Comparison of ENCODE assay signal across 9 cellular contexts in the genomic region with DNA sequence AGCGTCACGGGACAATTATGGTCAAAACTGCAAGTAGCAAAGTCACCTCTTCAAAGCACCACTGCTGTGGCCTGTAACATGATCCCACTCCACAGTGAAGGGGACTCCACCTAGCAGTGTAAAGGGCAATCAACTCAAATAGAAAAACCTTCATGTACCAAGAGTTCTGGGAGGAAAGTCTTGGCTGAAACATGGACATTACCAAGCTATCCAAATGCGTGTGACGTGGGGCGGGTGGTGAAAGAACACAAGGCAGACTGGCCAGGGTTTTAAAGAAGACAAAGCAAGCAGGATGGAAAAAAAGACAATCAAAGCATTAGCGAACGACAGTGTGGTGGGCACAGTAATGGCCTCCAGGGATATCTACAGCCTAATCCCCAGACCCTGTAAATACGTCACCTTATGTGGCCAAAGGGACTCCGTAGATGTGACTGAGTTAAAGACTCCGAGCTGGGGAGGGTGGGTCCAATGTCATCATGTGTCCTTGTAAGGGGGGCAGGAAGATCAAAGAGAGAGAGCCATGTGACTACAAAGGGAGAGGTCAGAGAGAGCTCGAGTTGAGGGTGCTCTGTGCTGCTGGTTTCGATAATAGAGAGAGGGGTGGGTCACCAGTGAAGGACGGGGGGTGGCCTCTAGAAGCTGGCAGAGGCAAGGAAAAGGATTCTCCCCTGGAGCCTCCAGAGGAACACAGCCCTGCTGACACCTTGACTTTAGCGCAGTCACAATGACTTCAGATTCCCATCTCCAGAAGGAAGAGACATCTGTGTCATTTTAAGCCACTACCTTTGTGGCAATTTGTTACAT. TPM values are rescaled to one million over a fixed set of nuclear protein-coding genes. Genes with fewer than 3 reads are reported as not detected.
A peak's percentile ranks its signal among the peaks of the same experiment; 100 is the strongest.
DNase-seq lines count a peak whose midpoint lies in the region; ATAC-seq and TF ChIP-seq lines count a peak whose summit lies in the region.
"Had no signal": no experiment of that assay in that cellular context is flagged by ENCODE, and none has a peak within 500 bp of the region (broad histone marks: within the 10 kb centered on the region; RNA-seq: fewer than 3 reads in every experiment).

No MANE protein-coding gene starts in this region.

- H3K9me3 Mint-ChIP-seq in H9 (peaks cover 0 to 9% of the 10 kb centered on the region in 2 experiments; a peak in 1 of 5 replicates), type B pancreatic cell (no peaks in the 10 kb centered on the region)
- H3K9me3 Mint-ChIP-seq: dendritic cell treated with granulocyte-macrophage colony-stimulating factor and Interleukin-4, amounts not matched to agents 40 ng/mL and 50 ng/mL, for 4 days had no signal

- H3K79me2 ChIP-seq in DND-41 (ENCODE audit: insufficient read depth, low read length) (peaks cover 95% of the 10 kb centered on the region), H9 (ENCODE audit: insufficient read depth, low read length) (peaks cover 10% of the 10 kb centered on the region; the same call in 1 of the 2 replicates)

- H3K36me3 ChIP-seq in DND-41 (ENCODE audit: insufficient read depth, low read length): peaks cover 9% of the 10 kb centered on the region

- peaks cover 53 to 55% of the 10 kb centered on the region in 2 experiments for H3K4me1 Mint-ChIP-seq in H9
- peaks cover 45% of the 10 kb centered on the region for H3K4me1 Mint-ChIP-seq in type B pancreatic cell (ENCODE audit: unreplicated experiment)

- H3K9me3 ChIP-seq in DND-41 (ENCODE audit: insufficient read depth, low read length, severe bottlenecking) (no peaks in the 10 kb centered on the region), H9 (ENCODE audit: control insufficient read depth, low read depth, low read length) (no peaks in the 10 kb centered on the region)

- H3K4me1 ChIP-seq in DND-41 (ENCODE audit: insufficient read depth, low read length) (peaks cover 81% of the 10 kb centered on the region), H9 (ENCODE audit: insufficient read depth, low read length) (peaks cover 7% of the 10 kb centered on the region; the same call in 1 of the 2 replicates)

- no peaks in the 10 kb centered on the region for H3K27me3 Mint-ChIP-seq in H9 (ENCODE audit: low read depth)
- no peaks in the 10 kb centered on the region for H3K27me3 Mint-ChIP-seq in type B pancreatic cell

- ATAC-seq in DND-41 (ENCODE audit: insufficient read depth, low read depth) (peak; percentile 84), HG03039 (IDR thresholded peaks at IDR 0.05; ENCODE audit: unreplicated experiment) (no peak)

- H3K4me3 Mint-ChIP-seq in H9 (peak overlapping the region; percentile 6 to 41; a peak in 1 of 5 replicates), type B pancreatic cell (peak overlapping the region; percentile 74)
- H3K4me3 Mint-ChIP-seq: dendritic cell treated with granulocyte-macrophage colony-stimulating factor and Interleukin-4, amounts not matched to agents 40 ng/mL and 50 ng/mL, for 4 days had no signal

- H3K27me3 ChIP-seq in DND-41 (ENCODE audit: insufficient read depth, low read length, poor library complexity) (no peaks in the 10 kb centered on the region), H9 (ENCODE audit: insufficient read depth, low read length) (no peaks in the 10 kb centered on the region)

- no peak overlapping the region for H2BK5ac ChIP-seq in H9 (ENCODE audit: insufficient read length, low read length)

- H4K91ac ChIP-seq in H9 (ENCODE audit: insufficient read length, low read depth, low read length): no peak overlapping the region

- H2BK15ac ChIP-seq in H9 (ENCODE audit: low read depth, low read length): no peak overlapping the region

- peaks cover 7% of the 10 kb centered on the region for H3K79me1 ChIP-seq in H9 (ENCODE audit: insufficient read depth, low read depth, low read length, poor library complexity, severe bottlenecking)

- H3T11ph ChIP-seq in H9 (ENCODE audit: low read length): no peak overlapping the region

- no peak overlapping the region for H2BK20ac ChIP-seq in H9 (ENCODE audit: low read depth, low read length, poor library complexity, severe bottlenecking)

- no peak overlapping the region for H4K5ac ChIP-seq in H9 (ENCODE audit: insufficient read length, low read depth, low read length)

- peak overlapping the region; percentile 47 for H3K9ac ChIP-seq in DND-41 (ENCODE audit: low read depth, low read length)
- H3K9ac ChIP-seq in H9 (ENCODE audit: extremely low read depth, insufficient read length, low read length): peak overlapping the region; percentile 9

- no CpG with 5 or more reads among the region's 14 CpGs for WGBS in H9 (ENCODE audit: extremely low coverage, insufficient read length, low lambda C conversion rate)

- DNase-seq in DND-41 (peak; percentile 57), H9 (no peak), NCI-H69 (lab: John Stamatoyannopoulos, UW) (peak; percentile 53), fibroblast of mammary gland (ENCODE audit: low read depth) (peak; percentile 49), type B pancreatic cell (ENCODE audit: extremely low spot score, unreplicated experiment) (no peak), NCI-H446 (lab: John Stamatoyannopoulos, UW) (no peak), NAMALWA (ENCODE audit: low spot score) (no peak)

- no peak overlapping the region for H2BK12ac ChIP-seq in H9 (ENCODE audit: insufficient read length, low read depth, low read length)

- H3K4me3 ChIP-seq in DND-41 (ENCODE audit: low read depth in 1 of 2, low read length in 2 of 2): peak overlapping the region in 1 of 2 experiments; percentile 37; a peak in 2 of 4 replicates
- H3K4me3 ChIP-seq in fibroblast of mammary gland (ENCODE audit: control insufficient read depth, low read depth, low read length): no peak overlapping the region

- H3K27ac Mint-ChIP-seq in H9 (peak overlapping the region; percentile 7 to 76 (median 76); a peak in 4 of 7 replicates), type B pancreatic cell (peak overlapping the region; percentile 79)
- H3K27ac Mint-ChIP-seq: dendritic cell treated with granulocyte-macrophage colony-stimulating factor and Interleukin-4, amounts not matched to agents 40 ng/mL and 50 ng/mL, for 4 days had no signal

- H4K8ac ChIP-seq in H9 (replicated peaks; ENCODE audit: insufficient read length, low read depth, low read length): no peak overlapping the region

- no peak overlapping the region for H3K4ac ChIP-seq in H9 (ENCODE audit: low read depth, low read length)

- H3K27ac ChIP-seq in DND-41 (ENCODE audit: low read length) (peak overlapping the region; percentile 86), H9 (ENCODE audit: insufficient read length, low read depth, low read length) (no peak overlapping the region)

- peaks cover 55% of the 10 kb centered on the region for H4K20me1 ChIP-seq in DND-41 (ENCODE audit: insufficient read depth, low read length)
- H4K20me1 ChIP-seq in H9 (ENCODE audit: control insufficient read depth, insufficient read depth, insufficient read length): no peaks in the 10 kb centered on the region

- no peak overlapping the region for H3K56ac ChIP-seq in H9 (ENCODE audit: insufficient read length, low read depth, low read length)

- no peak overlapping the region for H2BK120ac ChIP-seq in H9 (ENCODE audit: low read depth, low read length, poor library complexity, severe bottlenecking)

- no peak overlapping the region for H3K18ac ChIP-seq in H9 (ENCODE audit: insufficient read length, low read depth, low read length)

- H2AFZ ChIP-seq in DND-41 (ENCODE audit: low read depth, low read length) (no peak overlapping the region), H9 (ENCODE audit: low read length) (no peak overlapping the region)

- H3K23ac ChIP-seq in H9 (ENCODE audit: insufficient read length, low read depth, low read length): no peak overlapping the region

- H3K36me3 Mint-ChIP-seq in H9 (ENCODE audit: insufficient read depth in 1 of 3, low read depth in 3 of 3) (peaks cover 6 to 18% (median 11%) of the 10 kb centered on the region in 3 experiments; a peak in 6 of 7 replicates), type B pancreatic cell (peaks cover 23% of the 10 kb centered on the region)

- H3K14ac ChIP-seq in H9 (ENCODE audit: insufficient read depth, low read length): no peak overlapping the region

- H3K23me2 ChIP-seq in H9 (ENCODE audit: insufficient read length, low read depth, low read length, poor library complexity, severe bottlenecking): peaks cover under 1% of the 10 kb centered on the region

- H3K4me2 ChIP-seq in DND-41 (ENCODE audit: insufficient read depth, low read length): peak overlapping the region; percentile 61
- peak overlapping the region; percentile 23 for H3K4me2 ChIP-seq in H9 (ENCODE audit: insufficient read depth, insufficient read length, low read length)

- no peak for TF ChIP-seq CTCF in DND-41 (IDR thresholded peaks at IDR 0.05; ENCODE audit: borderline replicate concordance, extremely low read depth, low read length, poor library complexity, severe bottlenecking)
- TF ChIP-seq CTCF in H9 (conservative IDR thresholded peaks at IDR 0.05): no peak
- TF ChIP-seq CTCF in fibroblast of mammary gland (conservative IDR thresholded peaks at IDR 0.05; ENCODE audit: control insufficient read depth, insufficient read depth, low read depth, low read length): no peak
- no peak for TF ChIP-seq CTCF in type B pancreatic cell (conservative IDR thresholded peaks at IDR 0.05)

- H2AK5ac ChIP-seq in H9 (ENCODE audit: insufficient read length, low read length): no peak overlapping the region

RNA-seq across cellular contexts. Expression of a gene that starts 6.0 kb away (rescaled TPM):
- total RNA-seq in H9 (2021): 34.2 and 38.2 TPM in 2 replicates
- 22.9 and 36.4 TPM in 2 replicates for total RNA-seq in type B pancreatic cell (ENCODE audit: low replicate concordance)

RNA-seq across cellular contexts. Expression of a gene that starts 6.1 kb away (rescaled TPM):
- total RNA-seq in H9 (2021) (0.15 TPM in 1 of 2 replicates, not detected in the other), type B pancreatic cell (ENCODE audit: low replicate concordance) (0.67 and 3.2 TPM in 2 replicates)

RNA-seq across cellular contexts. Expression of a gene that starts 22.3 kb away (rescaled TPM):
- total RNA-seq in H9 (2021): 46.8 and 48.7 TPM in 2 replicates
- total RNA-seq in type B pancreatic cell (ENCODE audit: low replicate concordance): 75.7 and 88.4 TPM in 2 replicates

RNA-seq across cellular contexts. Expression of a gene that starts 47.8 kb away (rescaled TPM):
- 78.6 and 81.3 TPM in 2 replicates for total RNA-seq in H9 (2021)
- 66.9 and 83.7 TPM in 2 replicates for total RNA-seq in type B pancreatic cell (ENCODE audit: low replicate concordance)

RNA-seq across cellular contexts. Expression of a gene that starts 51.9 kb away (rescaled TPM):
- total RNA-seq in H9 (2021) (0.99 and 1.0 TPM in 2 replicates), type B pancreatic cell (ENCODE audit: low replicate concordance) (not detected in 2 replicates)

Comparison
In these comparisons a context has a peak if more than half of its experiments do, and no peak if none do; other contexts are left out.
1. DNase-seq: peak in DND-41 (single experiment), NCI-H69 (single experiment) and fibroblast of mammary gland (single experiment); none in H9 (single experiment), type B pancreatic cell (single experiment), NCI-H446 (0 of 2) and NAMALWA (single experiment).